Comparison of ENCODE assay signal across 8 cellular contexts in genomic region chr4:37675587-37676290, GRCh38. TPM values are rescaled to one million over a fixed set of nuclear protein-coding genes. Genes with fewer than 3 reads are reported as not detected.
DNase-seq lines count a peak whose midpoint lies in the region; ATAC-seq and TF ChIP-seq lines count a peak whose summit lies in the region.

No MANE protein-coding gene starts in this region.

- no peaks in the 10 kb centered on the region for H3K27me3 ChIP-seq in Caco-2 (replicated peaks; ENCODE audit: control insufficient read depth, insufficient read depth, low read length)
- H3K27me3 ChIP-seq in colonic mucosa = no peaks in the 10 kb centered on the region

- POLR2A ChIA-PET in Caco-2 (lab: Charles Lee) = no interaction called here

- H3K36me3 Mint-ChIP-seq in Caco-2 (ENCODE audit: insufficient read depth, unreplicated experiment) = no peaks in the 10 kb centered on the region
- H3K36me3 Mint-ChIP-seq in chondrocyte (ENCODE audit: low read depth) = no peaks in the 10 kb centered on the region

- no peaks in the 10 kb centered on the region for H3K9me3 ChIP-seq in Caco-2
- H3K9me3 ChIP-seq in colonic mucosa = no peaks in the 10 kb centered on the region

- DNase-seq in Caco-2 (peak in 1 of 2 experiments; percentile 40), colonic mucosa (peak; percentile 41), chondrocyte (ENCODE audit: low spot score) (no peak), inferior parietal cortex (ENCODE audit: extremely low spot score) (no peak), ureter (ENCODE audit: low spot score) (no peak)
- no peak for DNase-seq in stimulated activated CD8-positive, alpha-beta memory T cell treated with anti-CD3 and anti-CD28 coated beads, Interleukin-4, amount 100 ng/mL, for 48 hours

- no peaks in the 10 kb centered on the region for H3K9me3 Mint-ChIP-seq in Caco-2 (ENCODE audit: unreplicated experiment)
- H3K9me3 Mint-ChIP-seq in chondrocyte (ENCODE audit: low read depth) = no peaks in the 10 kb centered on the region

- H3K36me3 ChIP-seq in Caco-2 (ENCODE audit: control insufficient read depth, insufficient read depth, low read length) (peaks cover 2% of the 10 kb centered on the region; the same call in 1 of the 2 replicates), colonic mucosa (no peaks in the 10 kb centered on the region)

- H3K27ac Mint-ChIP-seq in Caco-2 (ENCODE audit: unreplicated experiment) (peak overlapping the region; percentile 26), chondrocyte (ENCODE audit: unreplicated experiment) (no peak overlapping the region)

- ATAC-seq in GM19395 (IDR thresholded peaks at IDR 0.05; ENCODE audit: unreplicated experiment) = peak; percentile 96
- ATAC-seq in HG03354 (IDR thresholded peaks at IDR 0.05; ENCODE audit: poor library complexity, severe bottlenecking, unreplicated experiment) = peak; percentile 94

- CTCF ChIA-PET in Caco-2 (lab: Charles Lee) = no interaction called here

- intact Hi-C loops in Caco-2 (cut with micrococcal nuclease; ENCODE audit: unreplicated experiment) (no loop called here), colonic mucosa (cut with DNase I) (loop anchor here (10.0 kb wide), 1 partner anchor 71 kb away; no protein-coding TSS in a partner anchor)

- H3K4me1 ChIP-seq in Caco-2 (peaks cover 93% of the 10 kb centered on the region), colonic mucosa (peaks cover 14% of the 10 kb centered on the region)

- no peak overlapping the region for H3K27ac ChIP-seq in colonic mucosa

- H3K9ac ChIP-seq in colonic mucosa (ENCODE audit: low read depth in 2 of 2, low read length in 2 of 2) = no peak overlapping the region

- TF ChIP-seq CTCF in Caco-2 (IDR thresholded peaks at IDR 0.05; ENCODE audit: insufficient read depth in 1 of 2, low read depth in 1 of 2, low read length in 1 of 2, severe bottlenecking in 1 of 2, unreplicated experiment in 1 of 2) = no peak
- no peak for TF ChIP-seq CTCF in colonic mucosa (IDR thresholded peaks at IDR 0.05)
- no peak for TF ChIP-seq CTCF in chondrocyte (IDR thresholded peaks at IDR 0.05)

- H3K4me3 ChIP-seq in Caco-2 (ENCODE audit: low read depth, low read length) = no peak overlapping the region
- H3K4me3 ChIP-seq in colonic mucosa = no peak overlapping the region

- no TSS peak for BruUV-seq in Caco-2 (replicated peaks; lab: Mats Ljungman, UMichigan)

- H3K4me3 Mint-ChIP-seq in Caco-2 (ENCODE audit: unreplicated experiment) = no peak overlapping the region
- no peak overlapping the region for H3K4me3 Mint-ChIP-seq in chondrocyte (ENCODE audit: unreplicated experiment)

- H3K4me1 Mint-ChIP-seq in Caco-2 (ENCODE audit: low read depth, unreplicated experiment) = peaks cover 42% of the 10 kb centered on the region
- H3K4me1 Mint-ChIP-seq in chondrocyte (ENCODE audit: low read depth) = peaks cover 21% of the 10 kb centered on the region

- H3K27me3 Mint-ChIP-seq in Caco-2 (ENCODE audit: insufficient read depth, unreplicated experiment) (no peaks in the 10 kb centered on the region), chondrocyte (ENCODE audit: low read depth) (no peaks in the 10 kb centered on the region)

RNA-seq across cellular contexts. Expression of gene RELL1, which starts 10.4 kb away (rescaled TPM):
- 45.3 and 48.5 TPM in 2 replicates for total RNA-seq in Caco-2 (2022)
- total RNA-seq in colonic mucosa = 10 to 100 TPM; 24.4 to 48.2 TPM
- total RNA-seq in chondrocyte = 18.2 to 24.8 TPM (median 22.8 TPM) in 3 replicates
- 23.4 TPM for total RNA-seq in ureter
